27 cellular contexts compared by ENCODE assay signal in genomic region chr20:38903335-38903734, GRCh38.
"Had no signal": no experiment of that assay in that cellular context is flagged by ENCODE, and none has a peak within 500 bp of the region (broad histone marks: within the 10 kb centered on the region; RNA-seq: fewer than 3 reads in every experiment).

No MANE protein-coding gene starts in this region.

- H3K4me1 ChIP-seq: body of pancreas, lower lobe of right lung, sigmoid colon, tibial artery had no signal

- H3K9me3 Mint-ChIP-seq: activated B cell treated with CpG ODN at 0.5 μM for 24 hours; activated CD4-positive, alpha-beta memory T cell treated with anti-CD3 and anti-CD28 coated beads for 36 hours; immature natural killer cell had no signal

- H3K4me2 ChIP-seq: hepatocyte, smooth muscle cell had no signal

- H3K9me3 ChIP-seq: body of pancreas had no signal

- H3K27ac ChIP-seq: body of pancreas, cardiac muscle cell, hepatocyte, lower lobe of right lung, sigmoid colon, tibial artery had no signal

- ATAC-seq: activated CD4-positive, alpha-beta T cell treated with anti-CD3 and anti-CD28 coated beads for 36 hours; activated CD8-positive, alpha-beta memory T cell treated with anti-CD3 and anti-CD28 coated beads, Interleukin-2, amount 10 ng/mL, durations not matched to agents 7 days and 5 days; body of pancreas; lower lobe of right lung; naive thymus-derived CD4-positive, alpha-beta T cell; SK-N-SH treated with all-trans-retinoic acid at 6 μM for 48 hours; stimulated activated naive CD8-positive, alpha-beta T cell treated with anti-CD3 and anti-CD28 coated beads, Interleukin-15, amount 100 ng/mL, for 72 hours had no signal

- H3K27me3 ChIP-seq: body of pancreas, cardiac muscle cell, hepatocyte, sigmoid colon had no signal

- H3K27ac Mint-ChIP-seq: activated B cell treated with CpG ODN at 0.5 μM for 24 hours; activated CD4-positive, alpha-beta memory T cell treated with anti-CD3 and anti-CD28 coated beads for 36 hours; activated CD4-positive, alpha-beta T cell treated with anti-CD3 and anti-CD28 coated beads for 36 hours; activated CD8-positive, alpha-beta memory T cell treated with anti-CD3 and anti-CD28 coated beads, Interleukin-2, amount 10 ng/mL, durations not matched to agents 7 days and 5 days; activated naive CD4-positive, alpha-beta T cell treated with anti-CD3 and anti-CD28 coated beads, Interleukin-2, amount 10 ng/mL, durations not matched to agents 7 days and 5 days had no signal

- DNase-seq: activated B cell treated with CpG ODN at 0.5 μM for 24 hours; activated CD4-positive, alpha-beta memory T cell treated with anti-CD3 and anti-CD28 coated beads for 36 hours; activated CD4-positive, alpha-beta T cell treated with anti-CD3 and anti-CD28 coated beads for 36 hours; activated CD8-positive, alpha-beta memory T cell treated with anti-CD3 and anti-CD28 coated beads, Interleukin-2, amount 10 ng/mL, durations not matched to agents 7 days and 5 days; activated effector memory CD4-positive, alpha-beta T cell treated with Interleukin-2 at 50 U/mL for 16 hours; activated naive CD4-positive, alpha-beta T cell treated with anti-CD3 and anti-CD28 coated beads, Interleukin-2, amount 10 ng/mL, durations not matched to agents 7 days and 5 days; activated T-cell treated with anti-CD3 and anti-CD28 coated beads for 4 hours; anterior cingulate cortex; body of pancreas; effector CD4-positive, alpha-beta T cell; foreskin melanocyte; glutamatergic neuron; immature natural killer cell; lower lobe of right lung; naive thymus-derived CD4-positive, alpha-beta T cell; occipital lobe; sigmoid colon; stimulated activated CD4-positive, alpha-beta T cell treated with anti-CD3 and anti-CD28 coated beads, Interleukin-2, amount 100 ng/mL, for 48 hours; stimulated activated CD8-positive, alpha-beta memory T cell treated with anti-CD3 and anti-CD28 coated beads, Interleukin-4, amount 100 ng/mL, for 48 hours; stimulated activated naive CD8-positive, alpha-beta T cell treated with anti-CD3 and anti-CD28 coated beads, Interleukin-15, amount 100 ng/mL, for 72 hours; T-helper 9 cell; tibial artery had no signal

- H3K79me2 ChIP-seq: hepatocyte had no signal

- H2AFZ ChIP-seq: hepatocyte had no signal

- H3K4me3 Mint-ChIP-seq: activated B cell treated with CpG ODN at 0.5 μM for 24 hours; activated CD4-positive, alpha-beta memory T cell treated with anti-CD3 and anti-CD28 coated beads for 36 hours; activated CD4-positive, alpha-beta T cell treated with anti-CD3 and anti-CD28 coated beads for 36 hours; activated CD8-positive, alpha-beta memory T cell treated with anti-CD3 and anti-CD28 coated beads, Interleukin-2, amount 10 ng/mL, durations not matched to agents 7 days and 5 days; activated naive CD4-positive, alpha-beta T cell treated with anti-CD3 and anti-CD28 coated beads, Interleukin-2, amount 10 ng/mL, durations not matched to agents 7 days and 5 days; immature natural killer cell; naive thymus-derived CD4-positive, alpha-beta T cell; neural crest cell; stimulated activated naive CD8-positive, alpha-beta T cell treated with anti-CD3 and anti-CD28 coated beads, Interleukin-15, amount 100 ng/mL, for 72 hours had no signal

- H3K36me3 ChIP-seq: cardiac muscle cell, sigmoid colon had no signal

- H3K4me1 Mint-ChIP-seq: activated CD8-positive, alpha-beta memory T cell treated with anti-CD3 and anti-CD28 coated beads, Interleukin-2, amount 10 ng/mL, durations not matched to agents 7 days and 5 days; activated naive CD4-positive, alpha-beta T cell treated with anti-CD3 and anti-CD28 coated beads, Interleukin-2, amount 10 ng/mL, durations not matched to agents 7 days and 5 days; neural crest cell; stimulated activated naive CD8-positive, alpha-beta T cell treated with anti-CD3 and anti-CD28 coated beads, Interleukin-15, amount 100 ng/mL, for 72 hours had no signal

- H3K4me3 ChIP-seq: body of pancreas, cardiac muscle cell, hepatocyte, lower lobe of right lung, sigmoid colon, smooth muscle cell, tibial artery had no signal

- H3K27me3 Mint-ChIP-seq: activated B cell treated with CpG ODN at 0.5 μM for 24 hours; activated CD4-positive, alpha-beta memory T cell treated with anti-CD3 and anti-CD28 coated beads for 36 hours; activated CD4-positive, alpha-beta T cell treated with anti-CD3 and anti-CD28 coated beads for 36 hours; activated CD8-positive, alpha-beta memory T cell treated with anti-CD3 and anti-CD28 coated beads, Interleukin-2, amount 10 ng/mL, durations not matched to agents 7 days and 5 days; activated naive CD4-positive, alpha-beta T cell treated with anti-CD3 and anti-CD28 coated beads, Interleukin-2, amount 10 ng/mL, durations not matched to agents 7 days and 5 days; naive thymus-derived CD4-positive, alpha-beta T cell; stimulated activated naive CD8-positive, alpha-beta T cell treated with anti-CD3 and anti-CD28 coated beads, Interleukin-15, amount 100 ng/mL, for 72 hours had no signal
